In the genomic region with DNA sequence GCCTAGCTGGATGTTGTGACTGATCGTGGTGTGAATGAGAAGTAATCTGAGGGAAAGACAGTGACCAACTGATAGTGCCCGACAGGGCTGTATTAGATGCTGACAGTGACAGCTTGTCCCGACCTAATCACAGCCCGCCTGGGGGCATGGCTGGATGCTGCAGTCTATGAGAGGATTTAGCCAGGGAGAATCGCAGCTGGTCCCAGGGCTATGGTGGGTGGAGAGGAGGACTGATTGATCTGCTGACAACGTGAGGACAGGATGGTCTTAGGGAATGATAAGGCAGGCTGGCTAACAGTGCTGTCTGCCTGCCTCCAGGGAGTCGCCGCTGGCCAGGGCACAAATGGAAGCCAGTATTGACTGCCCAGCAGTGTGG, we compare ENCODE assay signal across 8 cellular contexts. TPM values are rescaled to one million over a fixed set of nuclear protein-coding genes. Genes with fewer than 3 reads are reported as not detected.
DNase-seq lines count a peak whose midpoint lies in the region; ATAC-seq, FAIRE-seq and TF ChIP-seq lines count a peak whose summit lies in the region.

No MANE protein-coding gene starts in this region.

- peaks cover 20% of the 10 kb centered on the region for H3K79me2 ChIP-seq in keratinocyte (ENCODE audit: control insufficient read depth, insufficient read depth, low read length)

- peaks cover 0 to 6% (median 1%) of the 10 kb centered on the region in 3 donors for H3K27me3 Mint-ChIP-seq in CD14-positive monocyte (ENCODE audit: low read depth in 3 of 3)

- H3K4me1 ChIP-seq in adrenal gland (replicated peaks in 1 of 2) (no peaks in the 10 kb centered on the region), keratinocyte (ENCODE audit: control insufficient read depth, extremely low read depth, insufficient read depth, low read length) (peaks cover 8% of the 10 kb centered on the region)

- peak overlapping the region; percentile 75 for H3K9ac ChIP-seq in keratinocyte (ENCODE audit: control insufficient read depth, extremely low read depth, insufficient read depth, low read length)

- H3K9me3 ChIP-seq in adrenal gland (replicated peaks in 1 of 3) (no peaks in the 10 kb centered on the region), keratinocyte (ENCODE audit: control insufficient read depth, low read depth, low read length) (no peaks in the 10 kb centered on the region)

- TF ChIP-seq CTCF in CD14-positive monocyte (IDR thresholded peaks at IDR 0.05) (no peak), adrenal gland (IDR thresholded peaks at IDR 0.05) (no peak), keratinocyte (optimal IDR thresholded peaks at IDR 0.05 in 1 of 3, IDR thresholded peaks at IDR 0.05 in 1 of 3, conservative IDR thresholded peaks at IDR 0.05 in 1 of 3; ENCODE audit: extremely low read depth in 1 of 3, insufficient read depth in 2 of 3, low read length in 3 of 3) (no peak)

- peaks cover 17 to 18% of the 10 kb centered on the region in 2 donors for H3K36me3 Mint-ChIP-seq in CD14-positive monocyte

- 0 to 49% (median 19%) methylated on average over 1 to 8 of the region's 8 CpGs for WGBS in adrenal gland, 4 donors

- peaks cover 0 to 9% (median 0%) of the 10 kb centered on the region in 7 donors for H3K9me3 Mint-ChIP-seq in CD14-positive monocyte

- peak overlapping the region; percentile 85 for H2AFZ ChIP-seq in keratinocyte (ENCODE audit: control insufficient read depth, low read length)

- H3K4me1 Mint-ChIP-seq in CD14-positive monocyte = peaks cover 45% of the 10 kb centered on the region

- DNase-seq in CD14-positive monocyte (ENCODE audit: low spot score) (no peak), adrenal gland (peak in 1 of 7 donors; percentile 56), keratinocyte (ENCODE audit: low read depth, low spot score) (no peak), superior temporal gyrus (ENCODE audit: extremely low spot score) (peak; percentile 22), HPDE6-E6E7 (ENCODE audit: extremely low spot score) (no peak), 8988T (no peak), NCI-H1436 treated with DMSO at 0.1 percent for 48 hours (lab: John Stamatoyannopoulos, UW) (no peak)

- H3K27me3 ChIP-seq in adrenal gland = peaks cover 11% of the 10 kb centered on the region
- no peaks in the 10 kb centered on the region for H3K27me3 ChIP-seq in keratinocyte (ENCODE audit: control insufficient read depth, extremely low read depth, insufficient read depth, low read length)

- intact Hi-C loops in CD14-positive monocyte (cut with micrococcal nuclease) = loop anchor here (10.0 kb wide), 2 partner anchors 51 to 109 kb away; a partner anchor contains a TSS
- intact Hi-C loops in adrenal gland (cut with DNase I) = no loop called here

- no peaks in the 10 kb centered on the region for H3K9me1 ChIP-seq in keratinocyte (ENCODE audit: control insufficient read depth, extremely low read depth, insufficient read depth, low read length)

- H3K4me3 Mint-ChIP-seq in CD14-positive monocyte = peak overlapping the region; percentile 82 to 94

- FAIRE-seq in keratinocyte (lab: Jason Lieb, UNC) = no peak

- ATAC-seq in HG03045 (IDR thresholded peaks at IDR 0.05; ENCODE audit: unreplicated experiment) = peak; percentile 7

- no peaks in the 10 kb centered on the region for H4K20me1 ChIP-seq in keratinocyte (ENCODE audit: control insufficient read depth, extremely low read depth, insufficient read depth, low read length)

- peak overlapping the region; percentile 90 for H3K4me2 ChIP-seq in keratinocyte (ENCODE audit: control insufficient read depth, extremely low read depth, insufficient read depth, low read depth, low read length)

- no peak for TF ChIP-seq POLR2A in adrenal gland (IDR thresholded peaks at IDR 0.05)

- H3K36me3 ChIP-seq in adrenal gland (replicated peaks in 1 of 2) (no peaks in the 10 kb centered on the region), keratinocyte (ENCODE audit: control insufficient read depth in 2 of 2, extremely low read depth in 1 of 2, insufficient read depth in 2 of 2, low read length in 2 of 2) (peaks cover 0 to 2% of the 10 kb centered on the region in 2 experiments)

- peak overlapping the region; percentile 95 to 100 (median 97) for H3K27ac Mint-ChIP-seq in CD14-positive monocyte

- H3K27ac ChIP-seq in adrenal gland (peak overlapping the region in 4 of 5 donors; percentile 80 to 95 (median 86)), keratinocyte (ENCODE audit: control insufficient read depth, insufficient read depth, low read length) (peak overlapping the region; percentile 49)

- H3K4me3 ChIP-seq in adrenal gland (peak overlapping the region in 3 of 4 donors; percentile 26 to 88 (median 40)), keratinocyte (ENCODE audit: control insufficient read depth in 2 of 3, extremely low read depth in 1 of 3, insufficient read depth in 2 of 3, low read depth in 1 of 3, low read length in 3 of 3) (peak overlapping the region; percentile 52 to 71 (median 55))

- dilution Hi-C loops in keratinocyte (cut with MboI; ENCODE audit: extremely low pct_ligation_motif_present, low sequenced_read_pairs) = no loop called here

RNA-seq across cellular contexts. Expression of a gene that starts 0.6 kb away (rescaled TPM):
- polyA plus RNA-seq in CD14-positive monocyte (1 to 10 TPM; 2.9 to 3.4 TPM), adrenal gland (1 to 10 TPM; 2.6 to 3.2 (median 3.1) TPM), keratinocyte (3.1 to 9.4 TPM (median 4.9 TPM) in 3 replicates)
- total RNA-seq in adrenal gland = 1 to 10 TPM; 2.6 to 4.4 (median 3.6) TPM
- polyA plus RNA-seq in keratinocyte (2011; ENCODE audit: low read depth) = 0.60 TPM
- polyA plus RNA-seq in keratinocyte (2011; cell fraction: cytosol; rRNA removed) = 2.6 and 4.6 TPM in 2 replicates
- 6.5 and 8.2 TPM in 2 replicates for polyA plus RNA-seq in keratinocyte (2011; cell fraction: nucleus; rRNA removed)
- polyA plus RNA-seq in keratinocyte (2012; ENCODE audit: low replicate concordance) = 1.7 and 8.4 TPM in 2 replicates
- 4.8 to 12.8 TPM (median 6.7 TPM) in 3 replicates for polyA minus RNA-seq in keratinocyte
- polyA minus RNA-seq in keratinocyte (2011; cell fraction: cytosol; rRNA and poly(A)+ RNA removed) = 5.4 TPM
- 4.4 and 4.8 TPM in 2 replicates for polyA minus RNA-seq in keratinocyte (2011; cell fraction: nucleus; rRNA and poly(A)+ RNA removed)

RNA-seq across cellular contexts. Expression of a gene that starts 12.3 kb away (rescaled TPM):
- polyA plus RNA-seq in CD14-positive monocyte (10 to 100 TPM; 22.8 to 38.0 TPM), adrenal gland (10 to 100 TPM in 1 of 3 donors, 1 to 10 TPM in 2; 4.2 to 18.9 (median 9.1) TPM), keratinocyte (0.05 to 0.09 TPM (median 0.07 TPM) in 3 replicates)
- 10 to 100 TPM in 5 of 8 donors, 1 to 10 TPM in 3; 5.8 to 22.5 (median 13.6) TPM for total RNA-seq in adrenal gland
- polyA plus RNA-seq in keratinocyte (2011; ENCODE audit: low read depth) = 1.1 TPM
- 0.10 TPM in 1 of 2 replicates, not detected in the other for polyA plus RNA-seq in keratinocyte (2011; cell fraction: cytosol; rRNA removed)
- 0.61 and 1.6 TPM in 2 replicates for polyA plus RNA-seq in keratinocyte (2011; cell fraction: nucleus; rRNA removed)
- 0.16 and 0.17 TPM in 2 replicates for polyA plus RNA-seq in keratinocyte (2012; ENCODE audit: low replicate concordance)
- polyA minus RNA-seq in keratinocyte = not detected in 3 replicates
- polyA minus RNA-seq in keratinocyte (2011; cell fraction: cytosol; rRNA and poly(A)+ RNA removed) = not detected
- not detected in 2 replicates for polyA minus RNA-seq in keratinocyte (2011; cell fraction: nucleus; rRNA and poly(A)+ RNA removed)

Comparison
In these comparisons a context has a peak if more than half of its experiments do, and no peak if none do; other contexts are left out.
1. intact Hi-C loops: an anchor here in CD14-positive monocyte (10.0 kb wide); none called in adrenal gland.